In the genomic region with DNA sequence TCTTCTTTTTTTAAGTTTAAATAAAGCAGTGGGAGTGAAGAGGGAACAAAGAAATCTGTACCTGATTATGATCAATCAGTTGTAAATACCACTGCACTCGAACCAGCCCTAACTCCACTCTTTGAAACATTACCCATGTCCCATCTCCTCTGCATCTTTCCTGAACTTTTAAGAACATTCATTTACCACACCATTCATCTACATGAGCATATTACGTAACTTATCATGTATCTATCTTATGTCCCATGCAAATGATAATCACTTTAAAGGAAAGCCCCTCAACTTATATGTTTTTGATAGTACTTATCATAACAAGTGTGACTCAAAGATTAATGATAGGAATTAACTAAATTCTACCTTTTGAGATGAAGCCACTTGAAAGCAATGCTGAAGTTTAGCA, we compare ENCODE assay signal across 27 cellular contexts. TPM values are rescaled to one million over a fixed set of nuclear protein-coding genes. Genes with fewer than 3 reads are reported as not detected.
"Had no signal": no experiment of that assay in that cellular context is flagged by ENCODE, and none has a peak within 500 bp of the region (broad histone marks: within the 10 kb centered on the region; RNA-seq: fewer than 3 reads in every experiment).

No MANE protein-coding gene starts in this region.

- H3K27ac ChIP-seq: colonic mucosa, epithelial cell of prostate, gastrocnemius medialis, neural progenitor cell, prostate gland, right atrium auricular region, sigmoid colon, stomach, thyroid gland, vagina had no signal

- H3K4me1 ChIP-seq: colonic mucosa, gastrocnemius medialis, neural progenitor cell, prostate gland, right atrium auricular region, sigmoid colon, stomach, thyroid gland, vagina had no signal

- ATAC-seq: esophagus mucosa; gastrocnemius medialis; left lobe of liver; mucosa of descending colon; natural killer cell treated with Interleukin-12 subunit alpha and Interleukin-12 subunit beta and Interleukin-15 and Interleukin-18, amount 100 ng/mL, for 72 hours; stimulated activated naive B cell treated with anti-CD40 and anti-IgM and Interleukin-4, amounts not matched to agents 10 μg/mL and 1 μg/mL and 100 μg/mL, for 72 hours had no signal

- H3K27ac Mint-ChIP-seq: dendritic cell treated with granulocyte-macrophage colony-stimulating factor and Interleukin-4, amounts not matched to agents 40 ng/mL and 50 ng/mL, for 4 days; endodermal cell; mesothelial cell of epicardium; natural killer cell treated with Interleukin-12 subunit alpha and Interleukin-12 subunit beta and Interleukin-15 and Interleukin-18, amount 100 ng/mL, for 72 hours; neural progenitor cell; stimulated activated naive B cell treated with anti-CD40 and anti-IgM and Interleukin-4, amounts not matched to agents 10 μg/mL and 1 μg/mL and 100 μg/mL, for 72 hours had no signal

- H3K9ac ChIP-seq: neural progenitor cell had no signal

- H3K27me3 ChIP-seq: colonic mucosa, gastrocnemius medialis, neural progenitor cell, right atrium auricular region, sigmoid colon, stomach, thyroid gland, vagina had no signal

- H3K9me3 Mint-ChIP-seq: dendritic cell treated with granulocyte-macrophage colony-stimulating factor and Interleukin-4, amounts not matched to agents 40 ng/mL and 50 ng/mL, for 4 days; endodermal cell; mesothelial cell of epicardium; naive B cell; natural killer cell treated with Interleukin-12 subunit alpha and Interleukin-12 subunit beta and Interleukin-15 and Interleukin-18, amount 100 ng/mL, for 72 hours; neural progenitor cell; stimulated activated naive B cell treated with anti-CD40 and anti-IgM and Interleukin-4, amounts not matched to agents 10 μg/mL and 1 μg/mL and 100 μg/mL, for 72 hours had no signal

- H3K4me1 Mint-ChIP-seq: mesothelial cell of epicardium; naive B cell; neural progenitor cell; stimulated activated naive B cell treated with anti-CD40 and anti-IgM and Interleukin-4, amounts not matched to agents 10 μg/mL and 1 μg/mL and 100 μg/mL, for 72 hours had no signal

- H3K4me2 ChIP-seq: neural progenitor cell had no signal

- H3K27me3 Mint-ChIP-seq: dendritic cell treated with granulocyte-macrophage colony-stimulating factor and Interleukin-4, amounts not matched to agents 40 ng/mL and 50 ng/mL, for 4 days; naive B cell; natural killer cell treated with Interleukin-12 subunit alpha and Interleukin-12 subunit beta and Interleukin-15 and Interleukin-18, amount 100 ng/mL, for 72 hours; stimulated activated naive B cell treated with anti-CD40 and anti-IgM and Interleukin-4, amounts not matched to agents 10 μg/mL and 1 μg/mL and 100 μg/mL, for 72 hours had no signal

- H3K36me3 ChIP-seq: colonic mucosa, prostate gland had no signal

- H3K4me3 ChIP-seq: colonic mucosa, gastrocnemius medialis, lung, mucosa of descending colon, neural progenitor cell, prostate gland, right atrium auricular region, sigmoid colon, stomach, thyroid gland, vagina had no signal

- H3K9me3 ChIP-seq: colonic mucosa, gastrocnemius medialis, mucosa of descending colon, prostate gland, right atrium auricular region, sigmoid colon, stomach, thyroid gland, vagina had no signal

- H2AFZ ChIP-seq: neural progenitor cell had no signal

- H3K4me3 Mint-ChIP-seq: dendritic cell treated with granulocyte-macrophage colony-stimulating factor and Interleukin-4, amounts not matched to agents 40 ng/mL and 50 ng/mL, for 4 days; endodermal cell; mesothelial cell of epicardium; naive B cell; natural killer cell treated with Interleukin-12 subunit alpha and Interleukin-12 subunit beta and Interleukin-15 and Interleukin-18, amount 100 ng/mL, for 72 hours; neural progenitor cell; stimulated activated naive B cell treated with anti-CD40 and anti-IgM and Interleukin-4, amounts not matched to agents 10 μg/mL and 1 μg/mL and 100 μg/mL, for 72 hours had no signal

- DNase-seq: colonic mucosa; effector CD8-positive, alpha-beta T cell; endodermal cell; foreskin fibroblast; gastrocnemius medialis; head of caudate nucleus; kidney; mesenchymal stem cell; mucosa of descending colon; naive B cell; sigmoid colon; stimulated activated CD4-positive, alpha-beta T cell treated with anti-CD3 and anti-CD28 coated beads, Interleukin-4, amount 100 ng/mL, for 4 hours; stimulated activated naive B cell treated with anti-CD40 and anti-IgM and Interleukin-4, amounts not matched to agents 10 μg/mL and 1 μg/mL and 100 μg/mL, for 72 hours; stomach; thyroid gland; trophoblast cell had no signal

RNA-seq across cellular contexts. Expression of a gene that starts 10.7 kb away (rescaled TPM):
- total RNA-seq: right atrium auricular region had no signal
